ENCODE assay signal across 5 cellular contexts in the genomic region with DNA sequence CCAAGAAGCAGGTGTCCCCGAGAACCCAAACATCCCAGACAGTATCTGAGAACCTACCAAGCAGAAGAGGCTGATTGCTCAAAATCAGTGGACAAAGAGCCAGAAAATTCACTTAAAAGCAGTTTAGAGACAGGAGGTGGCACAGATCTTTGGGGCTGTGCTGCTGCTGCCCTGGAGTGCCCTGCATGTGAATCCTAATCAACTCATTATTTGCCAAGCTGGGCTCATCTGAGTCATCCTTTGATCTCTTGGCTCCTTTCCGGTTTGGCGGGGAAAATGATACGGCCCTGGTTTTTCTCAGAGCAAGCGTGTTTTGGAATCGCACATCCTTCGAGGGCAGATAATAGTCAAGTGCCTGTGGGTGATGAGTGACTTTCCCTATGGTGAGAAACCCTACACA. TPM values are rescaled to one million over a fixed set of nuclear protein-coding genes. Genes with fewer than 3 reads are reported as not detected.
"Had no signal": no experiment of that assay in that cellular context is flagged by ENCODE, and none has a peak within 500 bp of the region (broad histone marks: within the 10 kb centered on the region; RNA-seq: fewer than 3 reads in every experiment).

No MANE protein-coding gene starts in this region.

RNA-seq across cellular contexts. Expression of gene PRAMEF19, which starts 9.4 kb away (rescaled TPM):
- total RNA-seq: HepG2, HT-29, HT1080, IMR-90, K562 had no signal

RNA-seq across cellular contexts. Expression of gene PRAMEF14, which starts 15.4 kb away (rescaled TPM):
- total RNA-seq: HepG2, HT-29, HT1080, IMR-90, K562 had no signal

RNA-seq across cellular contexts. Expression of gene PRAMEF17, which starts 27.1 kb away (rescaled TPM):
- total RNA-seq: HepG2, HT-29, HT1080, IMR-90, K562 had no signal

RNA-seq across cellular contexts. Expression of gene PRAMEF15, which starts 47.0 kb away (rescaled TPM):
- total RNA-seq: HepG2, HT-29, HT1080, IMR-90, K562 had no signal

RNA-seq across cellular contexts. Expression of gene PRAMEF20, which starts 47.9 kb away (rescaled TPM):
- total RNA-seq: HepG2, HT-29, HT1080, IMR-90, K562 had no signal
